Comparison of ENCODE assay signal across 1 cellular context in genomic region chr15:43127752-43128151, GRCh38.
A peak's percentile ranks its signal among the peaks of the same experiment; 100 is the strongest.
TF ChIP-seq lines count a peak whose summit lies in the region.

No MANE protein-coding gene starts in this region.

TF ChIP-seq in HepG2, 621 proteins besides CTCF, POLR2A, EP300 and RAD21 (continued from another document and continues in another):
- peak; percentile 66 for TF ChIP-seq ARID5B (CRISPR knock-in tag; IDR thresholded peaks at IDR 0.05)
- TF ChIP-seq MXD1 (CRISPR knock-in tag; IDR thresholded peaks at IDR 0.05) = no peak
- no peak for TF ChIP-seq BRF2 (CRISPR knock-in tag; IDR thresholded peaks at IDR 0.05)
- TF ChIP-seq MED1 (CRISPR knock-in tag; IDR thresholded peaks at IDR 0.05) = peak; percentile 62
- 0 out of 2 replicates have a peak, but pooled peaks have one; percentile 32 for TF ChIP-seq NFIC (IDR thresholded peaks at IDR 0.05; ENCODE audit: low read length)
- TF ChIP-seq GATAD1 (CRISPR knock-in tag; IDR thresholded peaks at IDR 0.05) = no peak
- TF ChIP-seq GATA4 (IDR thresholded peaks at IDR 0.05; ENCODE audit: borderline replicate concordance, low read depth) = no peak
- TF ChIP-seq ZNF234 (CRISPR knock-in tag; conservative IDR thresholded peaks at IDR 0.05) = no peak
- no peak for TF ChIP-seq MAFK (conservative IDR thresholded peaks at IDR 0.05 in 1 of 2, IDR thresholded peaks at IDR 0.05 in 1 of 2; ENCODE audit: low read length in 2 of 2)
- 0 out of 2 replicates have a peak, but pooled peaks have one; percentile 43 for TF ChIP-seq ELF4 (CRISPR knock-in tag; IDR thresholded peaks at IDR 0.05; ENCODE audit: borderline replicate concordance)
- TF ChIP-seq ZKSCAN1 (IDR thresholded peaks at IDR 0.05; ENCODE audit: low read length) = no peak
- 0 out of 2 replicates have a peak, but pooled peaks have one; percentile 30 for TF ChIP-seq MEF2D (CRISPR knock-in tag; IDR thresholded peaks at IDR 0.05)
- TF ChIP-seq SMAD9 (CRISPR knock-in tag; IDR thresholded peaks at IDR 0.05) = no peak
- no peak for TF ChIP-seq SOX13 (IDR thresholded peaks at IDR 0.05)
- TF ChIP-seq SOX13 (CRISPR knock-in tag; conservative IDR thresholded peaks at IDR 0.05 in 1 of 2, IDR thresholded peaks at IDR 0.05 in 1 of 2) = no peak; a peak in 1 of 4 replicates
- TF ChIP-seq CENPBD1 (CRISPR knock-in tag; IDR thresholded peaks at IDR 0.05; ENCODE audit: borderline replicate concordance, low read depth) = no peak
- TF ChIP-seq SAP130 (CRISPR knock-in tag; IDR thresholded peaks at IDR 0.05; ENCODE audit: low read depth) = peak; percentile 37; the same call in 1 of the 2 replicates
- no peak for TF ChIP-seq PHF20 (CRISPR knock-in tag; IDR thresholded peaks at IDR 0.05)
- peak; percentile 59 for TF ChIP-seq FOXA3 (CRISPR knock-in tag; IDR thresholded peaks at IDR 0.05)
- no peak for TF ChIP-seq SALL1 (CRISPR knock-in tag; IDR thresholded peaks at IDR 0.05)
- no peak for TF ChIP-seq SKIL (CRISPR knock-in tag; IDR thresholded peaks at IDR 0.05; ENCODE audit: borderline replicate concordance)
- TF ChIP-seq GATAD2A (CRISPR knock-in tag; IDR thresholded peaks at IDR 0.05) = no peak
- TF ChIP-seq SNAI1 (CRISPR knock-in tag; IDR thresholded peaks at IDR 0.05; ENCODE audit: borderline replicate concordance) = no peak
- TF ChIP-seq TBX2 (CRISPR knock-in tag; IDR thresholded peaks at IDR 0.05; ENCODE audit: borderline replicate concordance) = peak; percentile 69; the same call in 1 of the 2 replicates
- TF ChIP-seq ELF1 (CRISPR knock-in tag; IDR thresholded peaks at IDR 0.05) = no peak
- no peak for TF ChIP-seq CREB1 (IDR thresholded peaks at IDR 0.05)
- TF ChIP-seq CREB1 (CRISPR knock-in tag; IDR thresholded peaks at IDR 0.05) = peak; percentile 48; the same call in 1 of the 2 replicates
- no peak for TF ChIP-seq ZGPAT (CRISPR knock-in tag; IDR thresholded peaks at IDR 0.05)
- TF ChIP-seq JUNB (CRISPR knock-in tag; IDR thresholded peaks at IDR 0.05; ENCODE audit: borderline replicate concordance) = no peak
- no peak for TF ChIP-seq SIX4 (CRISPR knock-in tag; IDR thresholded peaks at IDR 0.05)
- no peak for TF ChIP-seq RNF219 (CRISPR knock-in tag; IDR thresholded peaks at IDR 0.05)
- TF ChIP-seq HNF4G (IDR thresholded peaks at IDR 0.05; ENCODE audit: borderline replicate concordance, low read depth, low read length) = peak; percentile 32; the same call in 1 of the 2 replicates
- no peak for TF ChIP-seq HNF4G (CRISPR knock-in tag; IDR thresholded peaks at IDR 0.05; ENCODE audit: borderline replicate concordance, low read depth)
- TF ChIP-seq ZMYM3 (CRISPR knock-in tag; IDR thresholded peaks at IDR 0.05) = no peak
- TF ChIP-seq CCAR2 (optimal IDR thresholded peaks at IDR 0.05; ENCODE audit: low read depth, low read length) = no peak
- no peak for TF ChIP-seq ZNF205 (CRISPR knock-in tag; IDR thresholded peaks at IDR 0.05)
- no peak for TF ChIP-seq ZNF7 (CRISPR knock-in tag; IDR thresholded peaks at IDR 0.05)
- no peak for TF ChIP-seq ZNF589 (CRISPR knock-in tag; conservative IDR thresholded peaks at IDR 0.05)
- no peak for TF ChIP-seq KAT7 (CRISPR knock-in tag; IDR thresholded peaks at IDR 0.05; ENCODE audit: borderline replicate concordance)
- peak; percentile 67; the same call in 1 of the 2 replicates for TF ChIP-seq ELF3 (CRISPR knock-in tag; IDR thresholded peaks at IDR 0.05)
- TF ChIP-seq NFE2L1 (CRISPR knock-in tag; IDR thresholded peaks at IDR 0.05; ENCODE audit: borderline replicate concordance) = no peak
- peak; percentile 45; the same call in 1 of the 2 replicates for TF ChIP-seq ARID3A (IDR thresholded peaks at IDR 0.05; ENCODE audit: low read depth, low read length)
- TF ChIP-seq ZNF225 (CRISPR knock-in tag; IDR thresholded peaks at IDR 0.05) = no peak
- peak; percentile 54 for TF ChIP-seq PHF21A (CRISPR knock-in tag; IDR thresholded peaks at IDR 0.05)
- TF ChIP-seq FOXM1 (CRISPR knock-in tag; IDR thresholded peaks at IDR 0.05) = no peak
- 0 out of 2 replicates have a peak, but pooled peaks have one; percentile 32 for TF ChIP-seq TCF7 (IDR thresholded peaks at IDR 0.05; ENCODE audit: low read depth)
- no peak for TF ChIP-seq ZNF816 (CRISPR knock-in tag; IDR thresholded peaks at IDR 0.05; ENCODE audit: borderline replicate concordance)
- TF ChIP-seq ZNF484 (CRISPR knock-in tag; IDR thresholded peaks at IDR 0.05; ENCODE audit: borderline replicate concordance, low read depth) = no peak
- peak; percentile 87 for TF ChIP-seq HNF1A (IDR thresholded peaks at IDR 0.05; ENCODE audit: low read depth)
- peak; percentile 53; the same call in 1 of the 2 replicates for TF ChIP-seq HNF1A (CRISPR knock-in tag; IDR thresholded peaks at IDR 0.05; ENCODE audit: borderline replicate concordance)
- TF ChIP-seq HDAC1 (CRISPR knock-in tag; IDR thresholded peaks at IDR 0.05) = no peak
- TF ChIP-seq ZNF564 (CRISPR knock-in tag; IDR thresholded peaks at IDR 0.05) = no peak
- 0 out of 2 replicates have a peak, but pooled peaks have one; percentile 13 for TF ChIP-seq RXRB (CRISPR knock-in tag; IDR thresholded peaks at IDR 0.05; ENCODE audit: borderline replicate concordance)
